ENCODE assay signal across 1 cellular context in genomic region chr4:155953151-155954117, GRCh38.
TF ChIP-seq lines count a peak whose summit lies in the region.

TSS of gene CTSO (minus strand) at chr4:155953866. CDS start at chr4:155953847, 19 bp downstream.

TF ChIP-seq in GM12878, 131 proteins besides CTCF, POLR2A, EP300 and RAD21 (continued from another document and continues in another):
- no peak for TF ChIP-seq CEBPZ (IDR thresholded peaks at IDR 0.05; ENCODE audit: low read depth, low read length)
- peak in 1 of 2 experiments; percentile 42; a peak in 2 of 3 replicates for TF ChIP-seq EGR1 (IDR thresholded peaks at IDR 0.05; ENCODE audit: borderline replicate concordance in 1 of 2, low read depth in 2 of 2, low read length in 2 of 2)
- TF ChIP-seq SIN3A (IDR thresholded peaks at IDR 0.05; ENCODE audit: low read depth, low read length): no peak
- no peak for TF ChIP-seq ETV6 (conservative IDR thresholded peaks at IDR 0.05 in 1 of 2, IDR thresholded peaks at IDR 0.05 in 1 of 2; ENCODE audit: borderline replicate concordance in 1 of 2, low read depth in 1 of 2)
- TF ChIP-seq FOS (IDR thresholded peaks at IDR 0.05; ENCODE audit: borderline replicate concordance, extremely low read depth, insufficient read length): no peak
- TF ChIP-seq, protein P1, sequence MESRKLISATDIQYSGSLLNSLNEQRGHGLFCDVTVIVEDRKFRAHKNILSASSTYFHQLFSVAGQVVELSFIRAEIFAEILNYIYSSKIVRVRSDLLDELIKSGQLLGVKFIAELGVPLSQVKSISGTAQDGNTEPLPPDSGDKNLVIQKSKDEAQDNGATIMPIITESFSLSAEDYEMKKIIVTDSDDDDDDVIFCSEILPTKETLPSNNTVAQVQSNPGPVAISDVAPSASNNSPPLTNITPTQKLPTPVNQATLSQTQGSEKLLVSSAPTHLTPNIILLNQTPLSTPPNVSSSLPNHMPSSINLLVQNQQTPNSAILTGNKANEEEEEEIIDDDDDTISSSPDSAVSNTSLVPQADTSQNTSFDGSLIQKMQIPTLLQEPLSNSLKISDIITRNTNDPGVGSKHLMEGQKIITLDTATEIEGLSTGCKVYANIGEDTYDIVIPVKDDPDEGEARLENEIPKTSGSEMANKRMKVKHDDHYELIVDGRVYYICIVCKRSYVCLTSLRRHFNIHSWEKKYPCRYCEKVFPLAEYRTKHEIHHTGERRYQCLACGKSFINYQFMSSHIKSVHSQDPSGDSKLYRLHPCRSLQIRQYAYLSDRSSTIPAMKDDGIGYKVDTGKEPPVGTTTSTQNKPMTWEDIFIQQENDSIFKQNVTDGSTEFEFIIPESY (IDR thresholded peaks at IDR 0.05): no peak
- no peak for TF ChIP-seq KAT2A (conservative IDR thresholded peaks at IDR 0.05; ENCODE audit: control insufficient read depth, low read depth, low read length)
- TF ChIP-seq SIX5 (IDR thresholded peaks at IDR 0.05; ENCODE audit: low read depth, low read length, severe bottlenecking): no peak
- TF ChIP-seq, protein P2, sequence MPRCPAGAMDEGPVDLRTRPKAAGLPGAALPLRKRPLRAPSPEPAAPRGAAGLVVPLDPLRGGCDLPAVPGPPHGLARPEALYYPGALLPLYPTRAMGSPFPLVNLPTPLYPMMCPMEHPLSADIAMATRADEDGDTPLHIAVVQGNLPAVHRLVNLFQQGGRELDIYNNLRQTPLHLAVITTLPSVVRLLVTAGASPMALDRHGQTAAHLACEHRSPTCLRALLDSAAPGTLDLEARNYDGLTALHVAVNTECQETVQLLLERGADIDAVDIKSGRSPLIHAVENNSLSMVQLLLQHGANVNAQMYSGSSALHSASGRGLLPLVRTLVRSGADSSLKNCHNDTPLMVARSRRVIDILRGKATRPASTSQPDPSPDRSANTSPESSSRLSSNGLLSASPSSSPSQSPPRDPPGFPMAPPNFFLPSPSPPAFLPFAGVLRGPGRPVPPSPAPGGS (IDR thresholded peaks at IDR 0.05; ENCODE audit: borderline replicate concordance, insufficient read depth, low read depth, low read length, poor library complexity, severe bottlenecking): no peak
- TF ChIP-seq RAD51 (IDR thresholded peaks at IDR 0.05): peak; percentile 62
- no peak for TF ChIP-seq ELK1 (IDR thresholded peaks at IDR 0.05; ENCODE audit: low read depth, low read length)
- no peak for TF ChIP-seq BCL11A (IDR thresholded peaks at IDR 0.05; ENCODE audit: low read depth, low read length)
- 0 out of 2 replicates have a peak, but pooled peaks have one; percentile 48 for TF ChIP-seq POLR2AphosphoS2 (IDR thresholded peaks at IDR 0.05; ENCODE audit: low read depth, low read length)
- TF ChIP-seq ATF7 (IDR thresholded peaks at IDR 0.05; ENCODE audit: low read depth): 0 out of 2 replicates have a peak, but pooled peaks have one; percentile 35
- peak; percentile 99 for TF ChIP-seq GATAD2B (conservative IDR thresholded peaks at IDR 0.05; ENCODE audit: low read depth)
- no peak for TF ChIP-seq KDM1A (IDR thresholded peaks at IDR 0.05; ENCODE audit: borderline replicate concordance)
- TF ChIP-seq WRNIP1 (IDR thresholded peaks at IDR 0.05; ENCODE audit: borderline replicate concordance, low read depth, low read length): no peak
- peak; percentile 27; the same call in 1 of the 2 replicates for TF ChIP-seq SPI1 (IDR thresholded peaks at IDR 0.05; ENCODE audit: borderline replicate concordance, insufficient read depth, low read depth, low read length)
- TF ChIP-seq, protein P3, sequence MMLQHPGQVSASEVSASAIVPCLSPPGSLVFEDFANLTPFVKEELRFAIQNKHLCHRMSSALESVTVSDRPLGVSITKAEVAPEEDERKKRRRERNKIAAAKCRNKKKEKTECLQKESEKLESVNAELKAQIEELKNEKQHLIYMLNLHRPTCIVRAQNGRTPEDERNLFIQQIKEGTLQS (IDR thresholded peaks at IDR 0.05; ENCODE audit: borderline replicate concordance, extremely low read depth, low read depth, low read length): no peak
- TF ChIP-seq HDAC6 (IDR thresholded peaks at IDR 0.05; ENCODE audit: unreplicated experiment): peak; percentile 19
- TF ChIP-seq ZBTB4 (CRISPR knock-in tag; IDR thresholded peaks at IDR 0.05): no peak
- no peak for TF ChIP-seq NRF1 (conservative IDR thresholded peaks at IDR 0.05; ENCODE audit: low read depth, low read length)
- TF ChIP-seq SMARCA5 (IDR thresholded peaks at IDR 0.05): peak; percentile 69
- TF ChIP-seq CBX5 (IDR thresholded peaks at IDR 0.05; ENCODE audit: low read depth): peak; percentile 29; the same call in 1 of the 2 replicates
- peak; percentile 87 for TF ChIP-seq DPF2 (IDR thresholded peaks at IDR 0.05)
- TF ChIP-seq FOXM1 (IDR thresholded peaks at IDR 0.05; ENCODE audit: low read depth, low read length): peak; percentile 40; the same call in 1 of the 2 replicates
- no peak for TF ChIP-seq E4F1 (IDR thresholded peaks at IDR 0.05; ENCODE audit: borderline replicate concordance, partially characterized antibody)
- TF ChIP-seq RELA (IDR thresholded peaks at IDR 0.05; ENCODE audit: borderline replicate concordance, partially characterized antibody): peak; percentile 78
- no peak for TF ChIP-seq SUZ12 (IDR thresholded peaks at IDR 0.05; ENCODE audit: unreplicated experiment)
- no peak for TF ChIP-seq CBX3 (IDR thresholded peaks at IDR 0.05; ENCODE audit: borderline replicate concordance, low read depth)
- no peak for TF ChIP-seq CUX1 (IDR thresholded peaks at IDR 0.05; ENCODE audit: insufficient replicate concordance, low read depth, low read length)
- TF ChIP-seq BMI1 (IDR thresholded peaks at IDR 0.05; ENCODE audit: borderline replicate concordance): no peak
- TF ChIP-seq, protein P4, sequence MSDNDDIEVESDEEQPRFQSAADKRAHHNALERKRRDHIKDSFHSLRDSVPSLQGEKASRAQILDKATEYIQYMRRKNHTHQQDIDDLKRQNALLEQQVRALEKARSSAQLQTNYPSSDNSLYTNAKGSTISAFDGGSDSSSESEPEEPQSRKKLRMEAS (IDR thresholded peaks at IDR 0.05; ENCODE audit: low read depth, low read length): peak; percentile 15; the same call in 1 of the 2 replicates
- TF ChIP-seq ZNF622 (IDR thresholded peaks at IDR 0.05): no peak
- TF ChIP-seq RB1 (IDR thresholded peaks at IDR 0.05; ENCODE audit: borderline replicate concordance): peak; percentile 77; the same call in 1 of the 2 replicates
- TF ChIP-seq PML (IDR thresholded peaks at IDR 0.05; ENCODE audit: low read length): 0 out of 2 replicates have a peak, but pooled peaks have one; percentile 55
- no peak for TF ChIP-seq SP1 (IDR thresholded peaks at IDR 0.05; ENCODE audit: low read depth, low read length)
- TF ChIP-seq CEBPB (IDR thresholded peaks at IDR 0.05; ENCODE audit: borderline replicate concordance in 1 of 2, low read depth in 2 of 2, low read length in 2 of 2): no peak
- TF ChIP-seq STAT1 (conservative IDR thresholded peaks at IDR 0.05): 0 out of 2 replicates have a peak, but pooled peaks have one; percentile 40
- TF ChIP-seq JUNB (IDR thresholded peaks at IDR 0.05): no peak
- TF ChIP-seq RFX5 (IDR thresholded peaks at IDR 0.05; ENCODE audit: low read depth, low read length): no peak
